Comparison of ENCODE assay signal across 15 cellular contexts in the genomic region with DNA sequence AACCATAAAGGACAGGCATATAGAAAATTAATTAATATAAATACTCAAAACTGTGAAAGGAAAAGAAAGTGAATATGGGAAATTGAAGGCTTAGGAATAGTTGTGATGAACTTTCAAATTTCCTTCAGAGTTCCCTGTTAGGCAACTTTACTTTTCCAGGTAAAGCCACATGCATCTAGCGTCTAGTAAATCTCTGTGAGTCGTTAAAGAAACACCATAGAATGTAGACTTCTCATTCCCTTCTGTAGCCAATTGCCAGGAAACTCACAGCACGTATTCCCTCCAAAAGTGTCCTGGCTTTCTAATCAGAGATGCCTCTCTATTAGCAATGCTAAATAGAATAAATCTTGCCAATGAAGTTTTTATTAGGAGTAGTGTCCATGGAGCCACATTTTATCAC.
"Had no signal": no experiment of that assay in that cellular context is flagged by ENCODE, and none has a peak within 500 bp of the region (broad histone marks: within the 10 kb centered on the region; RNA-seq: fewer than 3 reads in every experiment).

No MANE protein-coding gene starts in this region.

- H3K4me3 ChIP-seq: coronary artery, esophagus muscularis mucosa, ovary, thyroid gland had no signal

- H3K27me3 ChIP-seq: esophagus muscularis mucosa, ovary, thyroid gland had no signal

- H3K4me1 Mint-ChIP-seq: activated naive CD8-positive, alpha-beta T cell treated with anti-CD3 and anti-CD28 coated beads, Interleukin-2, amount 50 U/mL, for 24 hours; stimulated activated naive B cell treated with anti-CD40 and anti-IgM and Interleukin-4, amounts not matched to agents 10 μg/mL and 1 μg/mL and 100 μg/mL, for 72 hours had no signal

- H3K9me3 ChIP-seq: esophagus muscularis mucosa, ovary, thyroid gland had no signal

- H3K27ac Mint-ChIP-seq: activated naive CD4-positive, alpha-beta T cell treated with anti-CD3 and anti-CD28 coated beads for 36 hours; activated naive CD8-positive, alpha-beta T cell treated with anti-CD3 and anti-CD28 coated beads, Interleukin-2, amount 50 U/mL, for 24 hours; stimulated activated naive B cell treated with anti-CD40 and anti-IgM and Interleukin-4, amounts not matched to agents 10 μg/mL and 1 μg/mL and 100 μg/mL, for 72 hours had no signal

- H3K27me3 Mint-ChIP-seq: activated naive CD8-positive, alpha-beta T cell treated with anti-CD3 and anti-CD28 coated beads, Interleukin-2, amount 50 U/mL, for 24 hours; stimulated activated naive B cell treated with anti-CD40 and anti-IgM and Interleukin-4, amounts not matched to agents 10 μg/mL and 1 μg/mL and 100 μg/mL, for 72 hours had no signal

- DNase-seq: activated CD4-positive, CD25-positive, alpha-beta regulatory T cell treated with anti-CD3 and anti-CD28 coated beads, Interleukin-2, amount 50 U/mL, for 72 hours; activated naive CD4-positive, alpha-beta T cell treated with anti-CD3 and anti-CD28 coated beads for 36 hours; activated naive CD8-positive, alpha-beta T cell treated with anti-CD3 and anti-CD28 coated beads, Interleukin-2, amount 50 U/mL, for 24 hours; activated T-cell treated with anti-CD3 and anti-CD28 coated beads for 4 hours; central memory CD4-positive, alpha-beta T cell; head of caudate nucleus; ovary; stimulated activated CD4-positive, alpha-beta T cell treated with anti-CD3 and anti-CD28 coated beads, Interleukin-4, amount 100 ng/mL, for 1 hour; stimulated activated naive B cell treated with anti-CD40 and anti-IgM and Interleukin-4, amounts not matched to agents 10 μg/mL and 1 μg/mL and 100 μg/mL, for 72 hours; thyroid gland had no signal

- H3K4me3 Mint-ChIP-seq: activated naive CD4-positive, alpha-beta T cell treated with anti-CD3 and anti-CD28 coated beads for 36 hours; activated naive CD8-positive, alpha-beta T cell treated with anti-CD3 and anti-CD28 coated beads, Interleukin-2, amount 50 U/mL, for 24 hours; neural crest cell; stimulated activated naive B cell treated with anti-CD40 and anti-IgM and Interleukin-4, amounts not matched to agents 10 μg/mL and 1 μg/mL and 100 μg/mL, for 72 hours had no signal

- H3K27ac ChIP-seq: coronary artery, esophagus muscularis mucosa, ovary, thyroid gland had no signal

- H3K36me3 Mint-ChIP-seq: stimulated activated naive B cell treated with anti-CD40 and anti-IgM and Interleukin-4, amounts not matched to agents 10 μg/mL and 1 μg/mL and 100 μg/mL, for 72 hours had no signal

- H3K4me1 ChIP-seq: esophagus muscularis mucosa, thyroid gland had no signal

- ATAC-seq: activated naive CD8-positive, alpha-beta T cell treated with anti-CD3 and anti-CD28 coated beads, Interleukin-2, amount 50 U/mL, for 24 hours; sciatic nerve; stimulated activated naive B cell treated with anti-CD40 and anti-IgM and Interleukin-4, amounts not matched to agents 10 μg/mL and 1 μg/mL and 100 μg/mL, for 72 hours had no signal

- FAIRE-seq: urothelium cell line had no signal

- H3K36me3 ChIP-seq: esophagus muscularis mucosa, ovary, thyroid gland had no signal
